1 cellular context compared by ENCODE assay signal in the genomic region with DNA sequence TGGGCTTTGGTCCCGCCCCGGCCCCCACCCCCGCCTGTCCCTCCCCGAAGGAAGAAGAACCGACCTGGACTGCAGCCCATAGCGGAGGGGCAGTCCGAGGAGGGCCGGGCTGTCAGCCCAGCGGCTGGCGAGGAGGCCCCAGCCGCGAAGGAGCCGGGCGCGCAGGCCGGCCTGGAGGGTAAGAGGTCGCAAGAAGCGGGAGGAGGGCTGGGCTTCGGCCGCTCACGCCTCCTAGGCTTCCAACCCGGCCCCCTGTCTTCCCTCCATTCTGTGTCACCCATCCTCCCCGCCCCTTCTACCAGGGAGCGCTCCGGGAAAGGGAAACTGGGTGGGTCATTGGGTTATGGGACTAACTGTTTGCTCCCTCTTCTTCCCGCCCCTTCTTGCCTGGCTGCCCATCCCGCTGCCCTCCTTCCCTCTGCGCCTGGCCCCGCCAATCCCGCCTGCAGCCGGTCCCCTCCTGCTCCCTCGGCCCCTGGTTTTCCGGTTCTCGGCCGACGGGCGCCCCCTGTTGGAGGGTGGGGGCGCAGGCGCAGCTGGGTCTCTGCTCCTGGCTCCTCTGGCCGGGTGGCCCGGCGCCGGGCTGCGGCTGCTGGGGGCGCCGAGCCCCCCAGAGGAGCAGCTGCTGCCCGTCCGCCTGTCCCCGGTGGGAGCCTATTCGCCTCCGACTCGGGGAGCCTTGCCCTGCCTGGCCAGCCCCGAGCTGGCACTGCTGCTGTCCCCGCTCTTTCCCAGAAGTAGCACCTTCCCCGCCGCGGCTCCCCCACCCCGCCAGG.
A peak's percentile ranks its signal among the peaks of the same experiment; 100 is the strongest.
TF ChIP-seq lines count a peak whose summit lies in the region.

No MANE protein-coding gene starts in this region.

TF ChIP-seq in K562, 482 proteins besides CTCF, POLR2A, EP300 and RAD21 (continued from another document and continues in another):
- TF ChIP-seq, protein P1, sequence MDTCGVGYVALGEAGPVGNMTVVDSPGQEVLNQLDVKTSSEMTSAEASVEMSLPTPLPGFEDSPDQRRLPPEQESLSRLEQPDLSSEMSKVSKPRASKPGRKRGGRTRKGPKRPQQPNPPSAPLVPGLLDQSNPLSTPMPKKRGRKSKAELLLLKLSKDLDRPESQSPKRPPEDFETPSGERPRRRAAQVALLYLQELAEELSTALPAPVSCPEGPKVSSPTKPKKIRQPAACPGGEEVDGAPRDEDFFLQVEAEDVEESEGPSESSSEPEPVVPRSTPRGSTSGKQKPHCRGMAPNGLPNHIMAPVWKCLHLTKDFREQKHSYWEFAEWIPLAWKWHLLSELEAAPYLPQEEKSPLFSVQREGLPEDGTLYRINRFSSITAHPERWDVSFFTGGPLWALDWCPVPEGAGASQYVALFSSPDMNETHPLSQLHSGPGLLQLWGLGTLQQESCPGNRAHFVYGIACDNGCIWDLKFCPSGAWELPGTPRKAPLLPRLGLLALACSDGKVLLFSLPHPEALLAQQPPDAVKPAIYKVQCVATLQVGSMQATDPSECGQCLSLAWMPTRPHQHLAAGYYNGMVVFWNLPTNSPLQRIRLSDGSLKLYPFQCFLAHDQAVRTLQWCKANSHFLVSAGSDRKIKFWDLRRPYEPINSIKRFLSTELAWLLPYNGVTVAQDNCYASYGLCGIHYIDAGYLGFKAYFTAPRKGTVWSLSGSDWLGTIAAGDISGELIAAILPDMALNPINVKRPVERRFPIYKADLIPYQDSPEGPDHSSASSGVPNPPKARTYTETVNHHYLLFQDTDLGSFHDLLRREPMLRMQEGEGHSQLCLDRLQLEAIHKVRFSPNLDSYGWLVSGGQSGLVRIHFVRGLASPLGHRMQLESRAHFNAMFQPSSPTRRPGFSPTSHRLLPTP (IDR thresholded peaks at IDR 0.05; ENCODE audit: borderline replicate concordance, extremely low read depth, insufficient read length) = no peak
- TF ChIP-seq HDAC3 (IDR thresholded peaks at IDR 0.05; ENCODE audit: borderline replicate concordance, partially characterized antibody) (no peak), ZNF41 (CRISPR knock-in tag; conservative IDR thresholded peaks at IDR 0.05) (no peak), CCAR2 (IDR thresholded peaks at IDR 0.05; ENCODE audit: low read depth, low read length) (no peak), TCF7 (IDR thresholded peaks at IDR 0.05; ENCODE audit: borderline replicate concordance) (no peak; the same call in 1 of the 2 replicates), NFIX (CRISPR knock-in tag; IDR thresholded peaks at IDR 0.05; ENCODE audit: low read depth) (no peak), ZNF79 (CRISPR knock-in tag; IDR thresholded peaks at IDR 0.05; ENCODE audit: low read depth) (no peak), RUNX1 (IDR thresholded peaks at IDR 0.05; ENCODE audit: low read depth) (no peak), KHSRP (IDR thresholded peaks at IDR 0.05) (no peak), ATF7 (IDR thresholded peaks at IDR 0.05) (no peak; the same call in none of the 2 replicates), MECOM (CRISPR knock-in tag; IDR thresholded peaks at IDR 0.05) (no peak), ZNF124 (CRISPR knock-in tag; IDR thresholded peaks at IDR 0.05) (0 out of 2 replicates have a peak, but pooled peaks have one; percentile 20), FOXK1 (CRISPR knock-in tag; IDR thresholded peaks at IDR 0.05; ENCODE audit: borderline replicate concordance) (no peak), PML (IDR thresholded peaks at IDR 0.05; ENCODE audit: low read length) (no peak), ZNF589 (CRISPR knock-in tag; IDR thresholded peaks at IDR 0.05; ENCODE audit: low read depth) (no peak), POLR2AphosphoS2 (IDR thresholded peaks at IDR 0.05; ENCODE audit: low read length) (no peak), TBP (optimal IDR thresholded peaks at IDR 0.05; ENCODE audit: low read depth, low read length) (peak; percentile 32), NR3C1 (CRISPR knock-in tag; IDR thresholded peaks at IDR 0.05) (no peak), JUN (IDR thresholded peaks at IDR 0.05; ENCODE audit: borderline replicate concordance, low read depth, low read length) (no peak), JUN (CRISPR knock-in tag; IDR thresholded peaks at IDR 0.05; ENCODE audit: borderline replicate concordance) (no peak), ZNF146 (CRISPR knock-in tag; IDR thresholded peaks at IDR 0.05; ENCODE audit: unreplicated experiment) (no peak), MAFF (IDR thresholded peaks at IDR 0.05; ENCODE audit: low read length) (no peak), BACH1 (tag; IDR thresholded peaks at IDR 0.05) (no peak), TEAD1 (CRISPR knock-in tag; IDR thresholded peaks at IDR 0.05) (0 out of 4 replicates have a peak, but pooled peaks of 1 of the 2 experiments have one; percentile 39), NRF1 (conservative IDR thresholded peaks at IDR 0.05 in 1 of 2, IDR thresholded peaks at IDR 0.05 in 1 of 2) (peak; percentile 87 to 89), SRF (CRISPR knock-in tag; IDR thresholded peaks at IDR 0.05) (no peak), DMBX1 (CRISPR knock-in tag; IDR thresholded peaks at IDR 0.05; ENCODE audit: borderline replicate concordance) (no peak), NFRKB (IDR thresholded peaks at IDR 0.05; ENCODE audit: low read depth) (no peak), FUS (optimal IDR thresholded peaks at IDR 0.05; ENCODE audit: low read depth, low read length) (no peak), BCOR (IDR thresholded peaks at IDR 0.05) (peak; percentile 61; the same call in 1 of the 2 replicates), TARDBP (IDR thresholded peaks at IDR 0.05) (no peak; the same call in 1 of the 2 replicates), ZNF140 (CRISPR knock-in tag; IDR thresholded peaks at IDR 0.05) (no peak), BRD9 (IDR thresholded peaks at IDR 0.05; ENCODE audit: low read depth, partially characterized antibody) (peak; percentile 76), DPF2 (IDR thresholded peaks at IDR 0.05) (no peak), ZNF75A (CRISPR knock-in tag; IDR thresholded peaks at IDR 0.05) (no peak)
- TF ChIP-seq, protein P2, sequence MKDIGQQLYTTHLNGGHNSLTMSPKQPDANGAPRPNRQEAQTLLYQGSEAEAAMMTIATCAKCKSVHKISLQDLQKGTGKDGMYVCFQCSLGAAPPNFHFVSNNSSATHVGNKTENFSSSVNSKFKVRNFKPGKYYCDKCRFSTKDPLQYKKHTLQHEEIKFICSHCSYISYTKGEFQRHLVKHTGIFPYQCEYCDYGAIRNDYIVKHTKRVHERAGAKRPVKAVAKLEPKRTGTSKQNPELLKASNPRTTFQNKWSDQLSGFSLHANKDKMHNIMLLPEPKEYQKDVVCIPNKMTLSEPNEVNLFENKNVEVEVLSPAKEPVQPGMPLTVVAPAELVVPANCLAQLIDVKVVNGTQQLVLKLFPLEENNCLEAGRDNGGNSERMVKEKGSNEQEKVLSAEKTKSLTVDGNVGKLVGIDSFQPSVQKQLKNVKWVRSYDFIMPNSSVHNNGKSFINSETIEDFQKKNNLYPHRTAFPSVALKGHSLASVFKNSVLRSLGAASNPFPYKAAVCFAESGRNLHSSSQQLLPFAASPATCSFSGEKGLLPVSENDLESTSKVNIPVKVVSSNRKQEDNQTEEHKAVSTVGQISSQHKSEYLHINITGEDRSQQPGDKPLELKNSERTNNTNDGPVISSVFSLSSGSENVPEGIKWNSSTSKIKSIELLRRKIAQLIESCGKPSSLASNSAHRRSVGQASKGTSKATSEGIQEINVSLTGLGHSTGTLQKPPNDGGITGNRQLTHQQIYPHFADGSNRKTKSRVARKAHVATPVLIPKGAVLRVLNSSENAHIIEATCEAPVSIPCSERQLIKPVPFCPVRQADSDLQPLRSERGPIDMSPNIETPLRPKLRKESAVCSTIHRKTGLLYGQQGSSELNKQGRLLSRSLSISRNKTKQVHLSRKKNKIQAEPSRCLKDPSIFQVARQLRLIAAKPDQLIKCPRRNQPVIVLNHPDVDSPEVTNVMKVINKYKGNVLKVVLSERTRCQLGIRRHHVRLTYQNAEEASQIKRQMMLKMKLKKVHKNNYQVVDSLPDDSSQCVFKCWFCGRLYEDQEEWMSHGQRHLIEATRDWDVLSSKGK (CRISPR knock-in tag; IDR thresholded peaks at IDR 0.05) = no peak
- TF ChIP-seq, protein P3, sequence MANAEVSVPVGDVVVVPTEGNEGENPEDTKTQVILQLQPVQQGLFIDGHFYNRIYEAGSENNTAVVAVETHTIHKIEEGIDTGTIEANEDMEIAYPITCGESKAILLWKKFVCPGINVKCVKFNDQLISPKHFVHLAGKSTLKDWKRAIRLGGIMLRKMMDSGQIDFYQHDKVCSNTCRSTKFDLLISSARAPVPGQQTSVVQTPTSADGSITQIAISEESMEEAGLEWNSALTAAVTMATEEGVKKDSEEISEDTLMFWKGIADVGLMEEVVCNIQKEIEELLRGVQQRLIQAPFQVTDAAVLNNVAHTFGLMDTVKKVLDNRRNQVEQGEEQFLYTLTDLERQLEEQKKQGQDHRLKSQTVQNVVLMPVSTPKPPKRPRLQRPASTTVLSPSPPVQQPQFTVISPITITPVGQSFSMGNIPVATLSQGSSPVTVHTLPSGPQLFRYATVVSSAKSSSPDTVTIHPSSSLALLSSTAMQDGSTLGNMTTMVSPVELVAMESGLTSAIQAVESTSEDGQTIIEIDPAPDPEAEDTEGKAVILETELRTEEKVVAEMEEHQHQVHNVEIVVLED (CRISPR knock-in tag; IDR thresholded peaks at IDR 0.05) = no peak
- TF ChIP-seq, protein P4, sequence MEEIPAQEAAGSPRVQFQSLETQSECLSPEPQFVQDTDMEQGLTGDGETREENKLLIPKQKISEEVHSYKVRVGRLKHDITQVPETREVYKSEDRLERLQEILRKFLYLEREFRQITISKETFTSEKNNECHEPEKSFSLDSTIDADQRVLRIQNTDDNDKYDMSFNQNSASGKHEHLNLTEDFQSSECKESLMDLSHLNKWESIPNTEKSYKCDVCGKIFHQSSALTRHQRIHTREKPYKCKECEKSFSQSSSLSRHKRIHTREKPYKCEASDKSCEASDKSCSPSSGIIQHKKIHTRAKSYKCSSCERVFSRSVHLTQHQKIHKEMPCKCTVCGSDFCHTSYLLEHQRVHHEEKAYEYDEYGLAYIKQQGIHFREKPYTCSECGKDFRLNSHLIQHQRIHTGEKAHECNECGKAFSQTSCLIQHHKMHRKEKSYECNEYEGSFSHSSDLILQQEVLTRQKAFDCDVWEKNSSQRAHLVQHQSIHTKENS (CRISPR knock-in tag; IDR thresholded peaks at IDR 0.05) = no peak
- TF ChIP-seq, protein P5, sequence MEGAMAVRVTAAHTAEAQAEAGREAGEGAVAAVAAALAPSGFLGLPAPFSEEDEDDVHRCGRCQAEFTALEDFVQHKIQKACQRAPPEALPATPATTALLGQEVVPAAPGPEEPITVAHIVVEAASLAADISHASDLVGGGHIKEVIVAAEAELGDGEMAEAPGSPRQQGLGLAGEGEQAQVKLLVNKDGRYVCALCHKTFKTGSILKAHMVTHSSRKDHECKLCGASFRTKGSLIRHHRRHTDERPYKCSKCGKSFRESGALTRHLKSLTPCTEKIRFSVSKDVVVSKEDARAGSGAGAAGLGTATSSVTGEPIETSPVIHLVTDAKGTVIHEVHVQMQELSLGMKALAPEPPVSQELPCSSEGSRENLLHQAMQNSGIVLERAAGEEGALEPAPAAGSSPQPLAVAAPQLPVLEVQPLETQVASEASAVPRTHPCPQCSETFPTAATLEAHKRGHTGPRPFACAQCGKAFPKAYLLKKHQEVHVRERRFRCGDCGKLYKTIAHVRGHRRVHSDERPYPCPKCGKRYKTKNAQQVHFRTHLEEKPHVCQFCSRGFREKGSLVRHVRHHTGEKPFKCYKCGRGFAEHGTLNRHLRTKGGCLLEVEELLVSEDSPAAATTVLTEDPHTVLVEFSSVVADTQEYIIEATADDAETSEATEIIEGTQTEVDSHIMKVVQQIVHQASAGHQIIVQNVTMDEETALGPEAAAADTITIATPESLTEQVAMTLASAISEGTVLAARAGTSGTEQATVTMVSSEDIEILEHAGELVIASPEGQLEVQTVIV (CRISPR knock-in tag; IDR thresholded peaks at IDR 0.05; ENCODE audit: borderline replicate concordance) = no peak
- TF ChIP-seq, protein P6, sequence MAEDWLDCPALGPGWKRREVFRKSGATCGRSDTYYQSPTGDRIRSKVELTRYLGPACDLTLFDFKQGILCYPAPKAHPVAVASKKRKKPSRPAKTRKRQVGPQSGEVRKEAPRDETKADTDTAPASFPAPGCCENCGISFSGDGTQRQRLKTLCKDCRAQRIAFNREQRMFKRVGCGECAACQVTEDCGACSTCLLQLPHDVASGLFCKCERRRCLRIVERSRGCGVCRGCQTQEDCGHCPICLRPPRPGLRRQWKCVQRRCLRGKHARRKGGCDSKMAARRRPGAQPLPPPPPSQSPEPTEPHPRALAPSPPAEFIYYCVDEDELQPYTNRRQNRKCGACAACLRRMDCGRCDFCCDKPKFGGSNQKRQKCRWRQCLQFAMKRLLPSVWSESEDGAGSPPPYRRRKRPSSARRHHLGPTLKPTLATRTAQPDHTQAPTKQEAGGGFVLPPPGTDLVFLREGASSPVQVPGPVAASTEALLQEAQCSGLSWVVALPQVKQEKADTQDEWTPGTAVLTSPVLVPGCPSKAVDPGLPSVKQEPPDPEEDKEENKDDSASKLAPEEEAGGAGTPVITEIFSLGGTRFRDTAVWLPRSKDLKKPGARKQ (CRISPR knock-in tag; IDR thresholded peaks at IDR 0.05) = no peak
- TF ChIP-seq, protein P7, sequence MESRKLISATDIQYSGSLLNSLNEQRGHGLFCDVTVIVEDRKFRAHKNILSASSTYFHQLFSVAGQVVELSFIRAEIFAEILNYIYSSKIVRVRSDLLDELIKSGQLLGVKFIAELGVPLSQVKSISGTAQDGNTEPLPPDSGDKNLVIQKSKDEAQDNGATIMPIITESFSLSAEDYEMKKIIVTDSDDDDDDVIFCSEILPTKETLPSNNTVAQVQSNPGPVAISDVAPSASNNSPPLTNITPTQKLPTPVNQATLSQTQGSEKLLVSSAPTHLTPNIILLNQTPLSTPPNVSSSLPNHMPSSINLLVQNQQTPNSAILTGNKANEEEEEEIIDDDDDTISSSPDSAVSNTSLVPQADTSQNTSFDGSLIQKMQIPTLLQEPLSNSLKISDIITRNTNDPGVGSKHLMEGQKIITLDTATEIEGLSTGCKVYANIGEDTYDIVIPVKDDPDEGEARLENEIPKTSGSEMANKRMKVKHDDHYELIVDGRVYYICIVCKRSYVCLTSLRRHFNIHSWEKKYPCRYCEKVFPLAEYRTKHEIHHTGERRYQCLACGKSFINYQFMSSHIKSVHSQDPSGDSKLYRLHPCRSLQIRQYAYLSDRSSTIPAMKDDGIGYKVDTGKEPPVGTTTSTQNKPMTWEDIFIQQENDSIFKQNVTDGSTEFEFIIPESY (CRISPR knock-in tag; IDR thresholded peaks at IDR 0.05) = no peak
- TF ChIP-seq, protein P8, sequence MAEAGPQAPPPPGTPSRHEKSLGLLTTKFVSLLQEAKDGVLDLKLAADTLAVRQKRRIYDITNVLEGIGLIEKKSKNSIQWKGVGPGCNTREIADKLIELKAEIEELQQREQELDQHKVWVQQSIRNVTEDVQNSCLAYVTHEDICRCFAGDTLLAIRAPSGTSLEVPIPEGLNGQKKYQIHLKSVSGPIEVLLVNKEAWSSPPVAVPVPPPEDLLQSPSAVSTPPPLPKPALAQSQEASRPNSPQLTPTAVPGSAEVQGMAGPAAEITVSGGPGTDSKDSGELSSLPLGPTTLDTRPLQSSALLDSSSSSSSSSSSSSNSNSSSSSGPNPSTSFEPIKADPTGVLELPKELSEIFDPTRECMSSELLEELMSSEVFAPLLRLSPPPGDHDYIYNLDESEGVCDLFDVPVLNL (CRISPR knock-in tag; IDR thresholded peaks at IDR 0.05; ENCODE audit: low read depth) = no peak
- TF ChIP-seq, protein P9, sequence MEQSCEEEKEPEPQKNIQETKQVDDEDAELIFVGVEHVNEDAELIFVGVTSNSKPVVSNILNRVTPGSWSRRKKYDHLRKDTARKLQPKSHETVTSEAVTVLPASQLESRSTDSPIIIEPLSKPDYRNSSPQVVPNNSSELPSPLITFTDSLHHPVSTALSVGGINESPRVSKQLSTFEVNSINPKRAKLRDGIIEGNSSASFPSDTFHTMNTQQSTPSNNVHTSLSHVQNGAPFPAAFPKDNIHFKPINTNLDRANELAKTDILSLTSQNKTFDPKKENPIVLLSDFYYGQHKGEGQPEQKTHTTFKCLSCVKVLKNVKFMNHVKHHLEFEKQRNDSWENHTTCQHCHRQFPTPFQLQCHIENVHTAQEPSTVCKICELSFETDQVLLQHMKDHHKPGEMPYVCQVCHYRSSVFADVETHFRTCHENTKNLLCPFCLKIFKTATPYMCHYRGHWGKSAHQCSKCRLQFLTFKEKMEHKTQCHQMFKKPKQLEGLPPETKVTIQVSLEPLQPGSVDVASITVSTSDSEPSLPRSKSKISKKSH (CRISPR knock-in tag; IDR thresholded peaks at IDR 0.05) = no peak
